21 cellular contexts compared by ENCODE assay signal in the genomic region with DNA sequence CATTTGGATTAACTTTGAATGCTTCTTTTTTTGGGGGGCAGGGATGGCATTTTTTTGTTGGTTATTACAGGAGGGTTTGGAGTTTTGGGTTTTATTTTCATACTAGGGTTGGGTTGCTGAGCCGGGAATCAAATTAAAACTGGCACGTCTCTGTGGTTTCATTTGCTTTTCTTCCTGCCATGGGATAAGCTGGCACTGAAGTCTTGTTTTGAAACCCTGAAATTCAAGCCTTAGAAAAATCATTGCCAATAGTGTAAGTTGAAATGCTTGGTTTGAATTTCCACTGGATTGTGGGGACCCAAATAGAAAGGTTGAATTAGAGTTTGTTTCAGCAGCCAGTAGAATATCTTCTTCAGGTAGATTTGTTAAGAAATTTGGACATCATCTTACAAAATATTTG.
"Had no signal": no experiment of that assay in that cellular context is flagged by ENCODE, and none has a peak within 500 bp of the region (broad histone marks: within the 10 kb centered on the region; RNA-seq: fewer than 3 reads in every experiment).

No MANE protein-coding gene starts in this region.

- H3K36me3 ChIP-seq: gastroesophageal sphincter, right atrium auricular region, sigmoid colon, stomach had no signal

- H3K27me3 ChIP-seq: dorsolateral prefrontal cortex, gastroesophageal sphincter, right atrium auricular region, sigmoid colon, stomach had no signal

- DNase-seq: cortex of kidney; dorsolateral prefrontal cortex; effector CD8-positive, alpha-beta T cell; foreskin fibroblast; glutamatergic neuron; left ventricle myocardium superior; mesenchymal stem cell; midbrain; naive thymus-derived CD4-positive, alpha-beta T cell; nephron progenitor cell; sigmoid colon; small intestine; stimulated activated CD4-positive, alpha-beta T cell treated with anti-CD3 and anti-CD28 coated beads, Interleukin-12 subunit alpha, Interleukin-12 subunit beta, amount 100 ng/mL, for 4 hours; stimulated activated naive CD4-positive, alpha-beta T cell; stomach; substantia nigra had no signal

- H3K4me1 ChIP-seq: gastroesophageal sphincter, right atrium auricular region, sigmoid colon, stomach had no signal

- H3K36me3 Mint-ChIP-seq: naive thymus-derived CD4-positive, alpha-beta T cell; type B pancreatic cell had no signal

- H3K4me3 ChIP-seq: dorsolateral prefrontal cortex, gastroesophageal sphincter, lung, right atrium auricular region, sigmoid colon, stomach had no signal

- H3K4me3 Mint-ChIP-seq: naive thymus-derived CD4-positive, alpha-beta T cell; nephron progenitor cell; type B pancreatic cell had no signal

- H3K9me3 Mint-ChIP-seq: nephron progenitor cell, type B pancreatic cell had no signal

- ATAC-seq: esophagus mucosa; gastroesophageal sphincter; left ventricle myocardium superior; naive thymus-derived CD4-positive, alpha-beta T cell had no signal

- H3K27ac Mint-ChIP-seq: naive thymus-derived CD4-positive, alpha-beta T cell; nephron progenitor cell; type B pancreatic cell had no signal

- H3K9me3 ChIP-seq: gastroesophageal sphincter, right atrium auricular region, sigmoid colon, stomach had no signal

- H3K4me1 Mint-ChIP-seq: naive thymus-derived CD4-positive, alpha-beta T cell; nephron progenitor cell had no signal

- H3K27ac ChIP-seq: dorsolateral prefrontal cortex, gastroesophageal sphincter, right atrium auricular region, sigmoid colon, stomach had no signal
